ENCODE assay signal across 14 cellular contexts in the genomic region with DNA sequence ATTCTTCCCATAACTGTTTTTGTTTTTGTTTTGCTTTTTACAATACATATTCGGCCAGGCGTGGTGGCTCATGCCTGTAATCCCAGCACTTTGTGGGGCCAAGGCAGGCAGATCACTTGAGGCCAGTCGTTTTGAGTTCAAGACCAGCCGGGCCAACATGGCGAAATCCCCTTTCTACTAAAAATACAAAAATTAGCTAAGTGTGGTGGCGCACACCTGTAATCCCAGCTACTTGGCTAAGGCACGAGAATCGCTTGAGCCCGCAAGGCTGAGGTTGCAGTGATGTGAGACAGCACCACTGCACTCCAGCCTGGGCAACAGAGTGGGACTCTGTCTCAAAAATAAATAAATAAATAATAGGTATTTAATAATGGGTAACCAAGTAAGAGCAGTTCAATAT.
DNase-seq lines count a peak whose midpoint lies in the region; ATAC-seq and TF ChIP-seq lines count a peak whose summit lies in the region.
"Had no signal": no experiment of that assay in that cellular context is flagged by ENCODE, and none has a peak within 500 bp of the region (broad histone marks: within the 10 kb centered on the region; RNA-seq: fewer than 3 reads in every experiment).

No MANE protein-coding gene starts in this region.

- H3K4me2 ChIP-seq in DOHH2 (ENCODE audit: low read length) = peak overlapping the region; percentile 97

- H3K36me3 ChIP-seq in ACC112 (ENCODE audit: insufficient read depth, low read length) (no peaks in the 10 kb centered on the region), DOHH2 (ENCODE audit: control insufficient read depth, low read length) (peaks cover 25% of the 10 kb centered on the region), adipocyte (ENCODE audit: control insufficient read depth, insufficient read depth, low read length, severe bottlenecking) (no peaks in the 10 kb centered on the region), mucosa of rectum (ENCODE audit: control insufficient read depth in 2 of 2, insufficient read depth in 2 of 2, low read length in 2 of 2) (no peaks in the 10 kb centered on the region)
- H3K36me3 ChIP-seq: Peyer's patch had no signal

- H3K79me2 ChIP-seq in ACC112 (ENCODE audit: control insufficient read depth, insufficient read depth, low read length, unreplicated experiment) (peaks cover 75% of the 10 kb centered on the region), DOHH2 (ENCODE audit: control insufficient read depth, low read length) (peaks cover 77% of the 10 kb centered on the region)

- no peak overlapping the region for H2AFZ ChIP-seq in ACC112 (ENCODE audit: low read length, unreplicated experiment)

- H3K9me2 ChIP-seq in DOHH2 (replicated peaks; ENCODE audit: control insufficient read depth, low read length) = no peaks in the 10 kb centered on the region

- TF ChIP-seq CTCF in DOHH2 (IDR thresholded peaks at IDR 0.05; ENCODE audit: low read depth, low read length, poor library complexity, severe bottlenecking) = no peak

- ATAC-seq in GM21390 (IDR thresholded peaks at IDR 0.05; ENCODE audit: unreplicated experiment) (no peak), HG03045 (IDR thresholded peaks at IDR 0.05; ENCODE audit: unreplicated experiment) (no peak)
- ATAC-seq: stimulated activated memory B cell treated with anti-CD40 and anti-IgM and Interleukin-4, amounts not matched to agents 10 μg/mL and 1 μg/mL and 100 μg/mL, for 72 hours had no signal

- H3K9me3 ChIP-seq in DOHH2 (ENCODE audit: control insufficient read depth, insufficient read depth, low read length) (no peaks in the 10 kb centered on the region), adipocyte (ENCODE audit: control insufficient read depth, low read length) (no peaks in the 10 kb centered on the region), mucosa of rectum (ENCODE audit: control insufficient read depth in 2 of 2, low read length in 2 of 2) (no peaks in the 10 kb centered on the region)
- H3K9me3 ChIP-seq: Peyer's patch had no signal

- peaks cover 15% of the 10 kb centered on the region for H4K20me1 ChIP-seq in DOHH2 (ENCODE audit: control insufficient read depth, insufficient read depth, low read depth, low read length)

- DNase-seq in adipocyte (ENCODE audit: low read depth) (no peak), NOMO-1 treated with dmso at 0.1 percent for 144 hours (lab: John Stamatoyannopoulos, UW; ENCODE audit: unreplicated experiment) (no peak), DMS153 (lab: John Stamatoyannopoulos, UW) (no peak)
- DNase-seq: activated naive CD4-positive, alpha-beta T cell treated with anti-CD3 and anti-CD28 coated beads for 36 hours; GF-D8; NCI-H1436 treated with DMSO at 0.1 percent for 48 hours; Peyer's patch; stimulated activated CD4-positive, alpha-beta T cell treated with anti-CD3 and anti-CD28 coated beads, Interleukin-2, amount 100 ng/mL, for 48 hours had no signal

- H3K4me3 ChIP-seq in ACC112 (ENCODE audit: low read depth, low read length) (peak overlapping the region; percentile 97), DOHH2 (ENCODE audit: low read length) (peak overlapping the region; percentile 10; the same call in 1 of the 2 replicates), adipocyte (ENCODE audit: low read length) (peak overlapping the region; percentile 92), mucosa of rectum (ENCODE audit: low read length in 2 of 2) (peak overlapping the region; percentile 14 to 26)

- H3F3A ChIP-seq in DOHH2 (ENCODE audit: control insufficient read depth, insufficient read depth) = peaks cover 18% of the 10 kb centered on the region

- H3K4me1 ChIP-seq in ACC112 (ENCODE audit: control insufficient read depth, insufficient read depth, low read length, unreplicated experiment) (peaks cover 42% of the 10 kb centered on the region), DOHH2 (ENCODE audit: control insufficient read depth, low read length) (peaks cover 60% of the 10 kb centered on the region), adipocyte (ENCODE audit: control insufficient read depth, insufficient read depth, low read length) (peaks cover 62% of the 10 kb centered on the region), mucosa of rectum (ENCODE audit: control insufficient read depth in 2 of 2, insufficient read depth in 2 of 2, low read length in 2 of 2) (peaks cover 31 to 59% of the 10 kb centered on the region in 2 donors)

- no peak overlapping the region for H3K27ac ChIP-seq in ACC112 (ENCODE audit: low read depth, low read length)
- no peak overlapping the region for H3K27ac ChIP-seq in DOHH2 (ENCODE audit: low read depth, low read length)
- H3K27ac ChIP-seq in mucosa of rectum (ENCODE audit: low read depth in 2 of 2, low read length in 2 of 2) = no peak overlapping the region

- no peaks in the 10 kb centered on the region for H3K27me3 ChIP-seq in ACC112 (ENCODE audit: insufficient read depth, low read length)
- no peaks in the 10 kb centered on the region for H3K27me3 ChIP-seq in DOHH2 (ENCODE audit: control insufficient read depth, low read length)
- no peaks in the 10 kb centered on the region for H3K27me3 ChIP-seq in adipocyte (replicated peaks; ENCODE audit: control insufficient read depth, insufficient read depth, low read length)
- H3K27me3 ChIP-seq in mucosa of rectum (ENCODE audit: control insufficient read depth in 2 of 2, insufficient read depth in 2 of 2, low read length in 2 of 2) = no peaks in the 10 kb centered on the region
- H3K27me3 ChIP-seq: Peyer's patch had no signal

- no peak overlapping the region for H3K9ac ChIP-seq in adipocyte (ENCODE audit: low read length)
- H3K9ac ChIP-seq in mucosa of rectum (ENCODE audit: low read depth in 1 of 2, low read length in 2 of 2) = no peak overlapping the region

Comparison
In these comparisons a context has a peak if more than half of its experiments do, and no peak if none do; other contexts are left out.
1. H3K4me3 ChIP-seq: peak in every context shown above with its lines; median percentile 97 in ACC112; 92 in adipocyte; 20 in mucosa of rectum; 10 in DOHH2.